Comparison of ENCODE assay signal across 28 cellular contexts in genomic region chr2:62913311-62913710, GRCh38.
"Had no signal": no experiment of that assay in that cellular context is flagged by ENCODE, and none has a peak within 500 bp of the region (broad histone marks: within the 10 kb centered on the region; RNA-seq: fewer than 3 reads in every experiment).

No MANE protein-coding gene starts in this region.

- H3K27ac Mint-ChIP-seq: stimulated activated effector memory CD8-positive, alpha-beta T cell treated with anti-CD3 and anti-CD28 coated beads, Interleukin-12 subunit alpha, Interleukin-12 subunit beta, amount 100 ng/mL, for 72 hours; stimulated activated memory B cell treated with anti-CD40 and anti-IgM and Interleukin-4, amounts not matched to agents 10 μg/mL and 1 μg/mL and 100 μg/mL, for 72 hours; stimulated activated naive B cell treated with anti-CD40 and anti-IgM and Interleukin-4, amounts not matched to agents 10 μg/mL and 1 μg/mL and 100 μg/mL, for 72 hours; stimulated activated naive CD8-positive, alpha-beta T cell treated with anti-CD3 and anti-CD28 coated beads, Interleukin-15, amount 100 ng/mL, for 72 hours; stimulated activated naive CD8-positive, alpha-beta T cell treated with anti-CD3 and anti-CD28 coated beads, Interleukin-15, Interleukin-2, amounts not matched to agents 100 ng/mL and 50 ng/mL, for 24 hours; type B pancreatic cell had no signal

- H3K4me1 Mint-ChIP-seq: stimulated activated effector memory CD8-positive, alpha-beta T cell treated with anti-CD3 and anti-CD28 coated beads, Interleukin-12 subunit alpha, Interleukin-12 subunit beta, amount 100 ng/mL, for 72 hours had no signal

- ATAC-seq: stimulated activated effector memory CD8-positive, alpha-beta T cell treated with anti-CD3 and anti-CD28 coated beads, Interleukin-12 subunit alpha, Interleukin-12 subunit beta, amount 100 ng/mL, for 72 hours; stimulated activated memory B cell treated with anti-CD40 and anti-IgM and Interleukin-4, amounts not matched to agents 10 μg/mL and 1 μg/mL and 100 μg/mL, for 72 hours; stimulated activated naive B cell treated with anti-CD40 and anti-IgM and Interleukin-4, amounts not matched to agents 10 μg/mL and 1 μg/mL and 100 μg/mL, for 72 hours; stimulated activated naive CD8-positive, alpha-beta T cell treated with anti-CD3 and anti-CD28 coated beads, Interleukin-15, amount 100 ng/mL, for 72 hours; stimulated activated naive CD8-positive, alpha-beta T cell treated with anti-CD3 and anti-CD28 coated beads, Interleukin-15, Interleukin-2, amounts not matched to agents 100 U/mL and 50 U/mL, for 24 hours; upper lobe of right lung had no signal

- H3K4me1 ChIP-seq: stomach, suprapubic skin, testis, thyroid gland, tibial artery, tibial nerve, upper lobe of left lung, upper lobe of right lung, uterus, vagina had no signal

- H3K9me3 Mint-ChIP-seq: stimulated activated effector memory CD8-positive, alpha-beta T cell treated with anti-CD3 and anti-CD28 coated beads, Interleukin-12 subunit alpha, Interleukin-12 subunit beta, amount 100 ng/mL, for 72 hours; stimulated activated memory B cell treated with anti-CD40 and anti-IgM and Interleukin-4, amounts not matched to agents 10 μg/mL and 1 μg/mL and 100 μg/mL, for 72 hours; stimulated activated naive B cell treated with anti-CD40 and anti-IgM and Interleukin-4, amounts not matched to agents 10 μg/mL and 1 μg/mL and 100 μg/mL, for 72 hours; type B pancreatic cell had no signal

- H3K4me3 Mint-ChIP-seq: stimulated activated effector memory CD8-positive, alpha-beta T cell treated with anti-CD3 and anti-CD28 coated beads, Interleukin-12 subunit alpha, Interleukin-12 subunit beta, amount 100 ng/mL, for 72 hours; stimulated activated memory B cell treated with anti-CD40 and anti-IgM and Interleukin-4, amounts not matched to agents 10 μg/mL and 1 μg/mL and 100 μg/mL, for 72 hours; stimulated activated naive B cell treated with anti-CD40 and anti-IgM and Interleukin-4, amounts not matched to agents 10 μg/mL and 1 μg/mL and 100 μg/mL, for 72 hours; stimulated activated naive CD8-positive, alpha-beta T cell treated with anti-CD3 and anti-CD28 coated beads, Interleukin-15, amount 100 ng/mL, for 72 hours; stimulated activated naive CD8-positive, alpha-beta T cell treated with anti-CD3 and anti-CD28 coated beads, Interleukin-15, Interleukin-2, amounts not matched to agents 100 ng/mL and 50 ng/mL, for 24 hours; type B pancreatic cell had no signal

- DNase-seq: stimulated activated CD4-positive, alpha-beta T cell treated with anti-CD3 and anti-CD28 coated beads, Interleukin-2, amount 100 ng/mL, for 48 hours; stimulated activated CD4-positive, alpha-beta T cell treated with anti-CD3 and anti-CD28 coated beads, Interleukin-4, amount 100 ng/mL, for 1 hour; stimulated activated CD4-positive, alpha-beta T cell treated with anti-CD3 and anti-CD28 coated beads, Interleukin-4, amount 100 ng/mL, for 24 hours; stimulated activated CD4-positive, alpha-beta T cell treated with anti-CD3 and anti-CD28 coated beads, Interleukin-4, amount 100 ng/mL, for 4 hours; stimulated activated CD8-positive, alpha-beta memory T cell treated with anti-CD3 and anti-CD28 coated beads, Interleukin-4, amount 100 ng/mL, for 48 hours; stimulated activated naive B cell treated with anti-CD40 and anti-IgM and Interleukin-4, amounts not matched to agents 10 μg/mL and 1 μg/mL and 100 μg/mL, for 72 hours; stimulated activated naive CD4-positive, alpha-beta T cell; stimulated activated naive CD4-positive, alpha-beta T cell treated with Interleukin-2 at 50 U/mL for 16 hours; stimulated activated naive CD8-positive, alpha-beta T cell treated with anti-CD3 and anti-CD28 coated beads, Interleukin-15, amount 100 ng/mL, for 72 hours; stimulated activated naive CD8-positive, alpha-beta T cell treated with anti-CD3 and anti-CD28 coated beads, Interleukin-15, Interleukin-2, amounts not matched to agents 100 U/mL and 50 U/mL, for 24 hours; stomach; substantia nigra; testis; thyroid gland; tibial artery; trophoblast cell; upper lobe of left lung; upper lobe of right lung; uterus had no signal

- H3K9me3 ChIP-seq: stomach, suprapubic skin, testis, thoracic aorta, thyroid gland, tibial artery, tibial nerve, upper lobe of left lung, upper lobe of right lung, uterus, vagina had no signal

- H3K36me3 Mint-ChIP-seq: stimulated activated effector memory CD8-positive, alpha-beta T cell treated with anti-CD3 and anti-CD28 coated beads, Interleukin-12 subunit alpha, Interleukin-12 subunit beta, amount 100 ng/mL, for 72 hours; stimulated activated memory B cell treated with anti-CD40 and anti-IgM and Interleukin-4, amounts not matched to agents 10 μg/mL and 1 μg/mL and 100 μg/mL, for 72 hours had no signal

- H3K27me3 ChIP-seq: stomach, suprapubic skin, testis, thyroid gland, tibial artery, tibial nerve, upper lobe of left lung, upper lobe of right lung, uterus, vagina had no signal

- H3K4me3 ChIP-seq: stomach, suprapubic skin, testis, thoracic aorta, thyroid gland, tibial artery, tibial nerve, upper lobe of left lung, upper lobe of right lung, uterus, vagina had no signal

- H3K27ac ChIP-seq: stomach, suprapubic skin, testis, thoracic aorta, thyroid gland, tibial artery, tibial nerve, upper lobe of left lung, upper lobe of right lung, uterus, vagina had no signal

- FAIRE-seq: urothelium cell line had no signal

- H3K27me3 Mint-ChIP-seq: stimulated activated memory B cell treated with anti-CD40 and anti-IgM and Interleukin-4, amounts not matched to agents 10 μg/mL and 1 μg/mL and 100 μg/mL, for 72 hours; stimulated activated naive B cell treated with anti-CD40 and anti-IgM and Interleukin-4, amounts not matched to agents 10 μg/mL and 1 μg/mL and 100 μg/mL, for 72 hours; stimulated activated naive CD8-positive, alpha-beta T cell treated with anti-CD3 and anti-CD28 coated beads, Interleukin-15, amount 100 ng/mL, for 72 hours; stimulated activated naive CD8-positive, alpha-beta T cell treated with anti-CD3 and anti-CD28 coated beads, Interleukin-15, Interleukin-2, amounts not matched to agents 100 ng/mL and 50 ng/mL, for 24 hours; type B pancreatic cell had no signal

- H3K36me3 ChIP-seq: stomach, suprapubic skin, thoracic aorta, thyroid gland, upper lobe of left lung, upper lobe of right lung, uterus, vagina had no signal
